ENCODE assay signal across 26 cellular contexts in genomic region chr2:202043473-202043872, GRCh38. TPM values are rescaled to one million over a fixed set of nuclear protein-coding genes. Genes with fewer than 3 reads are reported as not detected.
"Had no signal": no experiment of that assay in that cellular context is flagged by ENCODE, and none has a peak within 500 bp of the region (broad histone marks: within the 10 kb centered on the region; RNA-seq: fewer than 3 reads in every experiment).

No MANE protein-coding gene starts in this region.

- H3K4me3 ChIP-seq: colonic mucosa, heart right ventricle, neural progenitor cell, psoas muscle, tibial nerve, vagina had no signal

- H3K9ac ChIP-seq: neural progenitor cell had no signal

- DNase-seq: activated CD4-positive, alpha-beta T cell treated with anti-CD3 and anti-CD28 coated beads, Interleukin-2, amount 10 ng/mL, durations not matched to agents 24 days and 14 days; activated CD8-positive, alpha-beta T cell treated with anti-CD3 and anti-CD28 coated beads, Interleukin-2, amount 10 ng/mL, durations not matched to agents 7 days and 5 days; activated naive CD4-positive, alpha-beta T cell treated with Interleukin-2 at 50 U/mL for 16 hours; activated naive CD8-positive, alpha-beta T cell treated with anti-CD3 and anti-CD28 coated beads, Interleukin-2, amount 10 ng/mL, durations not matched to agents 7 days and 5 days; activated T-cell treated with anti-CD3 and anti-CD28 coated beads, Interleukin-2, amount 50 U/mL, for 24 hours; central memory CD4-positive, alpha-beta T cell; colonic mucosa; endodermal cell; heart right ventricle; kidney glomerular epithelial cell; left ventricle myocardium superior; mesendoderm; naive thymus-derived CD4-positive, alpha-beta T cell; psoas muscle; right cardiac atrium; stimulated activated CD4-positive, alpha-beta T cell treated with anti-CD3 and anti-CD28 coated beads, Interleukin-2, amount 100 ng/mL, for 48 hours; T-helper 9 cell had no signal

- H3K27ac Mint-ChIP-seq: activated CD4-positive, alpha-beta T cell treated with anti-CD3 and anti-CD28 coated beads, Interleukin-2, amount 10 ng/mL, durations not matched to agents 24 days and 14 days; activated CD8-positive, alpha-beta T cell treated with anti-CD3 and anti-CD28 coated beads, Interleukin-2, amount 10 ng/mL, durations not matched to agents 7 days and 5 days; activated naive CD8-positive, alpha-beta T cell treated with anti-CD3 and anti-CD28 coated beads, Interleukin-2, amount 10 ng/mL, durations not matched to agents 7 days and 5 days; activated T-cell treated with anti-CD3 and anti-CD28 coated beads, Interleukin-2, amount 50 U/mL, for 24 hours; activated T-helper 2 cell treated with anti-CD3 and anti-CD28 coated beads, Interferon-gamma antibody, Interleukin-2, Interleukin-4, amounts not matched to agents 10 μg/mL and 5 μg/mL and 100 μg/mL, durations not matched to agents 14 hours and 24 hours and 36 hours; endodermal cell; naive thymus-derived CD4-positive, alpha-beta T cell; neural progenitor cell; stimulated activated naive CD8-positive, alpha-beta T cell treated with anti-CD3 and anti-CD28 coated beads, Interleukin-15, Interleukin-2, amounts not matched to agents 100 ng/mL and 50 ng/mL, for 24 hours had no signal

- ATAC-seq: activated CD8-positive, alpha-beta T cell treated with anti-CD3 and anti-CD28 coated beads, Interleukin-2, amount 10 ng/mL, durations not matched to agents 7 days and 5 days; heart right ventricle; left ventricle myocardium superior; naive thymus-derived CD4-positive, alpha-beta T cell; psoas muscle; right cardiac atrium had no signal

- H3K27ac ChIP-seq: colonic mucosa, heart right ventricle, neural progenitor cell, tibial nerve, vagina had no signal

- H3K4me2 ChIP-seq: neural progenitor cell had no signal

- H3K4me1 Mint-ChIP-seq: activated CD4-positive, alpha-beta T cell treated with anti-CD3 and anti-CD28 coated beads, Interleukin-2, amount 10 ng/mL, durations not matched to agents 24 days and 14 days had no signal

- H3K4me3 Mint-ChIP-seq: activated CD4-positive, alpha-beta T cell treated with anti-CD3 and anti-CD28 coated beads, Interleukin-2, amount 10 ng/mL, durations not matched to agents 24 days and 14 days; activated CD8-positive, alpha-beta T cell treated with anti-CD3 and anti-CD28 coated beads, Interleukin-2, amount 10 ng/mL, durations not matched to agents 7 days and 5 days; activated naive CD8-positive, alpha-beta T cell treated with anti-CD3 and anti-CD28 coated beads, Interleukin-2, amount 10 ng/mL, durations not matched to agents 7 days and 5 days; activated T-cell treated with anti-CD3 and anti-CD28 coated beads, Interleukin-2, amount 50 U/mL, for 24 hours; brain; endodermal cell; naive thymus-derived CD4-positive, alpha-beta T cell; neural progenitor cell; stimulated activated naive CD8-positive, alpha-beta T cell treated with anti-CD3 and anti-CD28 coated beads, Interleukin-15, Interleukin-2, amounts not matched to agents 100 ng/mL and 50 ng/mL, for 24 hours had no signal

- H3K36me3 ChIP-seq: colonic mucosa, heart right ventricle, neural progenitor cell, tibial nerve, vagina had no signal

- H3K9me3 ChIP-seq: colonic mucosa, heart right ventricle, psoas muscle, tibial nerve, vagina had no signal

- H2AFZ ChIP-seq: neural progenitor cell had no signal

- H3K27me3 ChIP-seq: colonic mucosa, neural progenitor cell, vagina had no signal

- H3K36me3 Mint-ChIP-seq: activated naive CD8-positive, alpha-beta T cell treated with anti-CD3 and anti-CD28 coated beads, Interleukin-2, amount 10 ng/mL, durations not matched to agents 7 days and 5 days; naive thymus-derived CD4-positive, alpha-beta T cell had no signal

- H3K9me3 Mint-ChIP-seq: activated CD4-positive, alpha-beta T cell treated with anti-CD3 and anti-CD28 coated beads, Interleukin-2, amount 10 ng/mL, durations not matched to agents 24 days and 14 days; activated naive CD8-positive, alpha-beta T cell treated with anti-CD3 and anti-CD28 coated beads, Interleukin-2, amount 10 ng/mL, durations not matched to agents 7 days and 5 days; activated T-cell treated with anti-CD3 and anti-CD28 coated beads, Interleukin-2, amount 50 U/mL, for 24 hours; activated T-helper 2 cell treated with anti-CD3 and anti-CD28 coated beads, Interferon-gamma antibody, Interleukin-2, Interleukin-4, amounts not matched to agents 10 μg/mL and 5 μg/mL and 100 μg/mL, durations not matched to agents 14 hours and 24 hours and 36 hours; brain; endodermal cell; neural progenitor cell; stimulated activated naive CD8-positive, alpha-beta T cell treated with anti-CD3 and anti-CD28 coated beads, Interleukin-15, Interleukin-2, amounts not matched to agents 100 ng/mL and 50 ng/mL, for 24 hours had no signal

- H3K4me1 ChIP-seq: colonic mucosa had no signal

RNA-seq across cellular contexts. Expression of gene KIAA2012, which starts 29.6 kb away (rescaled TPM):
- total RNA-seq: activated CD4-positive, alpha-beta T cell treated with anti-CD3 and anti-CD28 coated beads, Interleukin-2, amount 10 ng/mL, durations not matched to agents 24 days and 14 days; activated CD8-positive, alpha-beta T cell treated with anti-CD3 and anti-CD28 coated beads, Interleukin-2, amount 10 ng/mL, durations not matched to agents 7 days and 5 days; activated naive CD8-positive, alpha-beta T cell treated with anti-CD3 and anti-CD28 coated beads, Interleukin-2, amount 10 ng/mL, durations not matched to agents 7 days and 5 days; activated T-helper 2 cell treated with anti-CD3 and anti-CD28 coated beads, Interferon-gamma antibody, Interleukin-2, Interleukin-4, amounts not matched to agents 10 μg/mL and 5 μg/mL and 100 μg/mL, durations not matched to agents 14 hours and 24 hours and 36 hours; colonic mucosa; epithelial cell of proximal tubule; heart right ventricle; left ventricle myocardium superior; mucosa of gallbladder; naive thymus-derived CD4-positive, alpha-beta T cell; osteocyte; right cardiac atrium; tibial nerve; vagina had no signal
- polyA plus RNA-seq: heart right ventricle; naive thymus-derived CD4-positive, alpha-beta T cell; right cardiac atrium had no signal
